Comparison of ENCODE assay signal across 28 cellular contexts in genomic region chr12:111244673-111245072, GRCh38.
"Had no signal": no experiment of that assay in that cellular context is flagged by ENCODE, and none has a peak within 500 bp of the region (broad histone marks: within the 10 kb centered on the region; RNA-seq: fewer than 3 reads in every experiment).

No MANE protein-coding gene starts in this region.

- H3K9me3 ChIP-seq: suprapubic skin, testis, thoracic aorta, thyroid gland, transverse colon, upper lobe of right lung, uterus, vagina had no signal

- H3K27ac ChIP-seq: stomach, suprapubic skin, testis, thoracic aorta, thyroid gland, tibial artery, tibial nerve, transverse colon, upper lobe of left lung, upper lobe of right lung, uterus, vagina had no signal

- H3K4me3 ChIP-seq: stomach, suprapubic skin, testis, thoracic aorta, thyroid gland, tibial artery, tibial nerve, transverse colon, upper lobe of left lung, upper lobe of right lung, uterus, vagina had no signal

- H3K27ac Mint-ChIP-seq: stimulated activated effector memory CD8-positive, alpha-beta T cell treated with anti-CD3 and anti-CD28 coated beads, Interleukin-12 subunit alpha, Interleukin-12 subunit beta, amount 100 ng/mL, for 72 hours; stimulated activated memory B cell treated with anti-CD40 and anti-IgM and Interleukin-4, amounts not matched to agents 10 μg/mL and 1 μg/mL and 100 μg/mL, for 72 hours; stimulated activated naive CD8-positive, alpha-beta T cell treated with anti-CD3 and anti-CD28 coated beads, Interleukin-15, amount 100 ng/mL, for 72 hours; stimulated activated naive CD8-positive, alpha-beta T cell treated with anti-CD3 and anti-CD28 coated beads, Interleukin-15, Interleukin-2, amounts not matched to agents 100 ng/mL and 50 ng/mL, for 24 hours; type B pancreatic cell had no signal

- ATAC-seq: stimulated activated effector memory CD8-positive, alpha-beta T cell treated with anti-CD3 and anti-CD28 coated beads, Interleukin-12 subunit alpha, Interleukin-12 subunit beta, amount 100 ng/mL, for 72 hours; stimulated activated memory B cell treated with anti-CD40 and anti-IgM and Interleukin-4, amounts not matched to agents 10 μg/mL and 1 μg/mL and 100 μg/mL, for 72 hours; stimulated activated naive B cell treated with anti-CD40 and anti-IgM and Interleukin-4, amounts not matched to agents 10 μg/mL and 1 μg/mL and 100 μg/mL, for 72 hours; stimulated activated naive CD8-positive, alpha-beta T cell treated with anti-CD3 and anti-CD28 coated beads, Interleukin-15, amount 100 ng/mL, for 72 hours; stimulated activated naive CD8-positive, alpha-beta T cell treated with anti-CD3 and anti-CD28 coated beads, Interleukin-15, Interleukin-2, amounts not matched to agents 100 U/mL and 50 U/mL, for 24 hours; upper lobe of right lung had no signal

- H3K4me1 ChIP-seq: stomach, suprapubic skin, testis, tibial artery, tibial nerve, transverse colon, upper lobe of left lung, upper lobe of right lung, uterus, vagina had no signal

- DNase-seq: stimulated activated CD4-positive, alpha-beta T cell treated with anti-CD3 and anti-CD28 coated beads, Interleukin-2, amount 100 ng/mL, for 48 hours; stimulated activated CD4-positive, alpha-beta T cell treated with anti-CD3 and anti-CD28 coated beads, Interleukin-4, amount 100 ng/mL, for 1 hour; stimulated activated CD4-positive, alpha-beta T cell treated with anti-CD3 and anti-CD28 coated beads, Interleukin-4, amount 100 ng/mL, for 24 hours; stimulated activated CD4-positive, alpha-beta T cell treated with anti-CD3 and anti-CD28 coated beads, Interleukin-4, amount 100 ng/mL, for 4 hours; stimulated activated CD8-positive, alpha-beta memory T cell treated with anti-CD3 and anti-CD28 coated beads, Interleukin-4, amount 100 ng/mL, for 48 hours; stimulated activated naive B cell treated with anti-CD40 and anti-IgM and Interleukin-4, amounts not matched to agents 10 μg/mL and 1 μg/mL and 100 μg/mL, for 72 hours; stimulated activated naive CD4-positive, alpha-beta T cell; stimulated activated naive CD4-positive, alpha-beta T cell treated with Interleukin-2 at 50 U/mL for 16 hours; stimulated activated naive CD8-positive, alpha-beta T cell treated with anti-CD3 and anti-CD28 coated beads, Interleukin-15, amount 100 ng/mL, for 72 hours; stimulated activated naive CD8-positive, alpha-beta T cell treated with anti-CD3 and anti-CD28 coated beads, Interleukin-15, Interleukin-2, amounts not matched to agents 100 U/mL and 50 U/mL, for 24 hours; stomach; substantia nigra; testis; thyroid gland; tibial artery; transverse colon; trophoblast cell; upper lobe of left lung; upper lobe of right lung; uterus had no signal

- H3K4me1 Mint-ChIP-seq: stimulated activated effector memory CD8-positive, alpha-beta T cell treated with anti-CD3 and anti-CD28 coated beads, Interleukin-12 subunit alpha, Interleukin-12 subunit beta, amount 100 ng/mL, for 72 hours; stimulated activated memory B cell treated with anti-CD40 and anti-IgM and Interleukin-4, amounts not matched to agents 10 μg/mL and 1 μg/mL and 100 μg/mL, for 72 hours; stimulated activated naive B cell treated with anti-CD40 and anti-IgM and Interleukin-4, amounts not matched to agents 10 μg/mL and 1 μg/mL and 100 μg/mL, for 72 hours; stimulated activated naive CD8-positive, alpha-beta T cell treated with anti-CD3 and anti-CD28 coated beads, Interleukin-15, amount 100 ng/mL, for 72 hours had no signal

- H3K27me3 Mint-ChIP-seq: stimulated activated naive CD8-positive, alpha-beta T cell treated with anti-CD3 and anti-CD28 coated beads, Interleukin-15, Interleukin-2, amounts not matched to agents 100 ng/mL and 50 ng/mL, for 24 hours had no signal

- H3K27me3 ChIP-seq: testis, thyroid gland, tibial nerve, transverse colon, upper lobe of left lung, uterus, vagina had no signal

- H3K9me3 Mint-ChIP-seq: stimulated activated effector memory CD8-positive, alpha-beta T cell treated with anti-CD3 and anti-CD28 coated beads, Interleukin-12 subunit alpha, Interleukin-12 subunit beta, amount 100 ng/mL, for 72 hours; type B pancreatic cell had no signal

- H3K36me3 Mint-ChIP-seq: stimulated activated effector memory CD8-positive, alpha-beta T cell treated with anti-CD3 and anti-CD28 coated beads, Interleukin-12 subunit alpha, Interleukin-12 subunit beta, amount 100 ng/mL, for 72 hours; stimulated activated memory B cell treated with anti-CD40 and anti-IgM and Interleukin-4, amounts not matched to agents 10 μg/mL and 1 μg/mL and 100 μg/mL, for 72 hours; stimulated activated naive B cell treated with anti-CD40 and anti-IgM and Interleukin-4, amounts not matched to agents 10 μg/mL and 1 μg/mL and 100 μg/mL, for 72 hours had no signal

- H3K4me3 Mint-ChIP-seq: stimulated activated effector memory CD8-positive, alpha-beta T cell treated with anti-CD3 and anti-CD28 coated beads, Interleukin-12 subunit alpha, Interleukin-12 subunit beta, amount 100 ng/mL, for 72 hours; stimulated activated memory B cell treated with anti-CD40 and anti-IgM and Interleukin-4, amounts not matched to agents 10 μg/mL and 1 μg/mL and 100 μg/mL, for 72 hours; stimulated activated naive B cell treated with anti-CD40 and anti-IgM and Interleukin-4, amounts not matched to agents 10 μg/mL and 1 μg/mL and 100 μg/mL, for 72 hours; stimulated activated naive CD8-positive, alpha-beta T cell treated with anti-CD3 and anti-CD28 coated beads, Interleukin-15, amount 100 ng/mL, for 72 hours; stimulated activated naive CD8-positive, alpha-beta T cell treated with anti-CD3 and anti-CD28 coated beads, Interleukin-15, Interleukin-2, amounts not matched to agents 100 ng/mL and 50 ng/mL, for 24 hours; type B pancreatic cell had no signal

- H3K36me3 ChIP-seq: stomach, suprapubic skin, thoracic aorta, thyroid gland, tibial artery, tibial nerve, transverse colon, upper lobe of left lung, upper lobe of right lung, uterus, vagina had no signal
